In the genomic region with DNA sequence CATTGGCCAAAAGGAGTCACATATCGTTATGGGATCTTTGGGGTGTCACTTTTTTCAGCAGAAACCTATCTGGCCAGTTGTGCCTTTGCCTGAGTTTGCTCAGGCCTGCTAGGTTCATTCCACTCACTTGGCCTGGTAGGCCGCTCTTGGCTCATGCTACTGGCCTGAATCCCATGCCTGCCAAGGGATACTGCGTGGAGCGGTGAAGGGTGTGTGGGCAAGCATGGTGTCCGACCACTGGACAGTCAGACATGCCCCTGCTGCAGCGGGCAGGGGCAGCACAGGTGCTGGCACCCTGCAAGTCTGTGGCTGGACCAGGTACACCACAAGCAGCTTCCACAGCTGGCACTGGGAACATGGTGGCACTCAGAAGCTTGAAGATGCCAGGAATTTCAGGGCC, we compare ENCODE assay signal across 15 cellular contexts. TPM values are rescaled to one million over a fixed set of nuclear protein-coding genes. Genes with fewer than 3 reads are reported as not detected.
DNase-seq lines count a peak whose midpoint lies in the region; ATAC-seq, FAIRE-seq and TF ChIP-seq lines count a peak whose summit lies in the region.
"Had no signal": no experiment of that assay in that cellular context is flagged by ENCODE, and none has a peak within 500 bp of the region (broad histone marks: within the 10 kb centered on the region; RNA-seq: fewer than 3 reads in every experiment).

No MANE protein-coding gene starts in this region.

- no peaks in the 10 kb centered on the region for H3K4me1 Mint-ChIP-seq in stimulated activated effector memory CD8-positive, alpha-beta T cell treated with anti-CD3 and anti-CD28 coated beads, Interleukin-12 subunit alpha, Interleukin-12 subunit beta, amount 100 ng/mL, for 72 hours
- no peaks in the 10 kb centered on the region for H3K4me1 Mint-ChIP-seq in immature natural killer cell
- H3K4me1 Mint-ChIP-seq in activated naive CD4-positive, alpha-beta T cell treated with anti-CD3 and anti-CD28 coated beads, Interleukin-2, amount 10 ng/mL, durations not matched to agents 7 days and 5 days = no peaks in the 10 kb centered on the region

- H3K4ac ChIP-seq in H1 (replicated peaks; ENCODE audit: insufficient read length, low read depth, low read length) = no peak overlapping the region

- H4K20me1 ChIP-seq in H1 (replicated peaks in 1 of 2; ENCODE audit: control insufficient read depth in 1 of 2, insufficient read depth in 2 of 2, low read length in 2 of 2) = no peaks in the 10 kb centered on the region
- H4K20me1 ChIP-seq: BLaER1 treated with 17β-estradiol and CSF1 and Interleukin-3, amounts not matched to agents 10 nM and 100 nM had no signal

- H2BK20ac ChIP-seq in H1 (ENCODE audit: low read length) = no peak overlapping the region

- H3K4me2 ChIP-seq in H1 (ENCODE audit: insufficient read depth in 1 of 2, low read depth in 2 of 2, low read length in 2 of 2) = no peak overlapping the region
- H3K4me2 ChIP-seq: BLaER1 treated with 17β-estradiol and CSF1 and Interleukin-3, amounts not matched to agents 10 nM and 100 nM had no signal

- H4K91ac ChIP-seq in H1 (replicated peaks; ENCODE audit: insufficient read length, low read length) = no peak overlapping the region

- H3K27ac ChIP-seq in H1 (ENCODE audit: low read depth, low read length) (no peak overlapping the region), heart left ventricle (peak overlapping the region in 11 of 12 donors; percentile 21 to 97 (median 69)), right atrium auricular region (peak overlapping the region; percentile 39 to 83)
- H3K27ac ChIP-seq: BLaER1 treated with 17β-estradiol and CSF1 and Interleukin-3, amounts not matched to agents 10 nM and 100 nM; GM23248 had no signal

- H3K79me2 ChIP-seq in H1 (ENCODE audit: control insufficient read depth in 1 of 2, insufficient read depth in 2 of 2, low read length in 2 of 2) = no peaks in the 10 kb centered on the region

- no peak overlapping the region for H2BK15ac ChIP-seq in H1 (ENCODE audit: low read length)

- TF ChIP-seq POLR2A in H1 (IDR thresholded peaks at IDR 0.05; ENCODE audit: control extremely low read depth in 1 of 2, low read depth in 2 of 2, low read length in 2 of 2) (no peak), heart left ventricle (IDR thresholded peaks at IDR 0.05) (no peak)

- no peak for DNase-seq in H1 (ENCODE audit: low read depth in 1 of 2, low spot score in 2 of 2)
- DNase-seq in heart left ventricle = peak in 2 of 5 donors; percentile 61 to 63
- no peak for DNase-seq in right atrium auricular region (ENCODE audit: low spot score)
- DNase-seq in stimulated activated effector memory CD8-positive, alpha-beta T cell treated with anti-CD3 and anti-CD28 coated beads, Interleukin-12 subunit alpha, Interleukin-12 subunit beta, amount 100 ng/mL, for 72 hours (ENCODE audit: low spot score in 2 of 2) = no peak
- DNase-seq in immature natural killer cell = no peak
- DNase-seq in activated naive CD4-positive, alpha-beta T cell treated with anti-CD3 and anti-CD28 coated beads, Interleukin-2, amount 10 ng/mL, durations not matched to agents 7 days and 5 days = no peak
- no peak for DNase-seq in middle frontal gyrus (ENCODE audit: extremely low spot score, low spot score)
- DNase-seq: ACHN; CD4-positive, CD25-positive, alpha-beta regulatory T cell; DMS53; GF-D8; GM23248; H7 had no signal

- no peak overlapping the region for H3K4me3 Mint-ChIP-seq in stimulated activated effector memory CD8-positive, alpha-beta T cell treated with anti-CD3 and anti-CD28 coated beads, Interleukin-12 subunit alpha, Interleukin-12 subunit beta, amount 100 ng/mL, for 72 hours
- H3K4me3 Mint-ChIP-seq in immature natural killer cell = no peak overlapping the region
- H3K4me3 Mint-ChIP-seq in activated naive CD4-positive, alpha-beta T cell treated with anti-CD3 and anti-CD28 coated beads, Interleukin-2, amount 10 ng/mL, durations not matched to agents 7 days and 5 days = no peak overlapping the region
- H3K4me3 Mint-ChIP-seq: CD4-positive, CD25-positive, alpha-beta regulatory T cell had no signal

- POLR2A ChIA-PET in H1 (lab: Charles Lee; ENCODE audit: partially characterized antibody) = interaction anchor here (0.6 to 1.4 kb wide), 2 partner anchors 20 to 52 kb away, joined by 3 read pairs; no protein-coding TSS in a partner anchor

- H2AFZ ChIP-seq in H1 (ENCODE audit: low read length) = no peak overlapping the region
- H2AFZ ChIP-seq: GM23248 had no signal

- no peak overlapping the region for H3K23ac ChIP-seq in H1 (ENCODE audit: insufficient read length)

- FAIRE-seq in H1 (lab: Jason Lieb, UNC) = no peak
- FAIRE-seq: GM19239 had no signal

- no peak overlapping the region for H3K9ac ChIP-seq in H1 (replicated peaks in 1 of 4; ENCODE audit: extremely low read depth in 1 of 4, low read depth in 3 of 4, low read length in 3 of 4)
- H3K9ac ChIP-seq: BLaER1 treated with 17β-estradiol and CSF1 and Interleukin-3, amounts not matched to agents 10 nM and 100 nM; GM23248 had no signal

- no peak overlapping the region for H2BK12ac ChIP-seq in H1 (ENCODE audit: low read depth, low read length)

- H3K27me3 Mint-ChIP-seq in immature natural killer cell (ENCODE audit: low read depth in 3 of 3) = peaks cover 0 to 2% (median 0%) of the 10 kb centered on the region in 3 donors
- no peaks in the 10 kb centered on the region for H3K27me3 Mint-ChIP-seq in activated naive CD4-positive, alpha-beta T cell treated with anti-CD3 and anti-CD28 coated beads, Interleukin-2, amount 10 ng/mL, durations not matched to agents 7 days and 5 days
- H3K27me3 Mint-ChIP-seq: CD4-positive, CD25-positive, alpha-beta regulatory T cell had no signal

- no peak overlapping the region for H3K27ac Mint-ChIP-seq in stimulated activated effector memory CD8-positive, alpha-beta T cell treated with anti-CD3 and anti-CD28 coated beads, Interleukin-12 subunit alpha, Interleukin-12 subunit beta, amount 100 ng/mL, for 72 hours
- no peak overlapping the region for H3K27ac Mint-ChIP-seq in immature natural killer cell
- H3K27ac Mint-ChIP-seq in activated naive CD4-positive, alpha-beta T cell treated with anti-CD3 and anti-CD28 coated beads, Interleukin-2, amount 10 ng/mL, durations not matched to agents 7 days and 5 days = no peak overlapping the region
- H3K27ac Mint-ChIP-seq: CD4-positive, CD25-positive, alpha-beta regulatory T cell had no signal

- no peaks in the 10 kb centered on the region; a peak in 1 of 7 replicates for H3K4me1 ChIP-seq in H1 (replicated peaks in 1 of 4; ENCODE audit: control insufficient read depth in 3 of 4, insufficient read depth in 4 of 4, low read length in 3 of 4)
- peaks cover 0 to 43% (median 8%) of the 10 kb centered on the region in 12 donors for H3K4me1 ChIP-seq in heart left ventricle
- peaks cover 0 to 35% of the 10 kb centered on the region in 2 donors for H3K4me1 ChIP-seq in right atrium auricular region
- H3K4me1 ChIP-seq: BLaER1 treated with 17β-estradiol and CSF1 and Interleukin-3, amounts not matched to agents 10 nM and 100 nM had no signal

- H2BK5ac ChIP-seq in H1 (ENCODE audit: low read depth, low read length) = 0 out of 2 replicates have a peak overlapping the region, but pooled peaks have one; percentile 17

- H3K14ac ChIP-seq in H1 (ENCODE audit: insufficient read length) = no peak overlapping the region

- H3K4me3 ChIP-seq in H1 (ENCODE audit: extremely low read depth in 1 of 4, insufficient read depth in 2 of 4, low read depth in 3 of 4, low read length in 4 of 4) = no peak overlapping the region
- no peak overlapping the region for H3K4me3 ChIP-seq in heart left ventricle
- H3K4me3 ChIP-seq in right atrium auricular region = no peak overlapping the region
- H3K4me3 ChIP-seq: BLaER1 treated with 17β-estradiol and CSF1 and Interleukin-3, amounts not matched to agents 10 nM and 100 nM; GM23248 had no signal

- H4K8ac ChIP-seq in H1 (ENCODE audit: extremely low read depth, insufficient read depth, low read length) = no peak overlapping the region

- H3K18ac ChIP-seq in H1 (ENCODE audit: extremely low read depth, low read length) = no peak overlapping the region

- H2AK5ac ChIP-seq in H1 (ENCODE audit: low read depth, low read length) = no peak overlapping the region

- no peak overlapping the region for H4K5ac ChIP-seq in H1 (ENCODE audit: insufficient read length, low read depth, low read length)

- no peaks in the 10 kb centered on the region for H3K79me1 ChIP-seq in H1 (ENCODE audit: low read depth, low read length)

- H3K36me3 ChIP-seq in H1 (ENCODE audit: control insufficient read depth in 2 of 4, insufficient read depth in 4 of 4, low read length in 3 of 4) (no peaks in the 10 kb centered on the region), heart left ventricle (no peaks in the 10 kb centered on the region), right atrium auricular region (no peaks in the 10 kb centered on the region)
- H3K36me3 ChIP-seq: BLaER1 treated with 17β-estradiol and CSF1 and Interleukin-3, amounts not matched to agents 10 nM and 100 nM had no signal

- intact Hi-C loops in heart left ventricle (cut with DNase I) = loop anchor here in 5 of 10 donors (5.0 to 10.0 kb wide), 2 partner anchors 42 to 49 kb away; no protein-coding TSS in a partner anchor

- no peaks in the 10 kb centered on the region for H3K36me3 Mint-ChIP-seq in stimulated activated effector memory CD8-positive, alpha-beta T cell treated with anti-CD3 and anti-CD28 coated beads, Interleukin-12 subunit alpha, Interleukin-12 subunit beta, amount 100 ng/mL, for 72 hours
- no peaks in the 10 kb centered on the region for H3K36me3 Mint-ChIP-seq in immature natural killer cell
- no peaks in the 10 kb centered on the region for H3K36me3 Mint-ChIP-seq in activated naive CD4-positive, alpha-beta T cell treated with anti-CD3 and anti-CD28 coated beads, Interleukin-2, amount 10 ng/mL, durations not matched to agents 7 days and 5 days

- H3K9me3 ChIP-seq in H1 (ENCODE audit: insufficient read depth in 2 of 2, low read depth in 1 of 2, low read length in 1 of 2) (no peaks in the 10 kb centered on the region), heart left ventricle (no peaks in the 10 kb centered on the region), right atrium auricular region (no peaks in the 10 kb centered on the region)
- H3K9me3 ChIP-seq: BLaER1 treated with 17β-estradiol and CSF1 and Interleukin-3, amounts not matched to agents 10 nM and 100 nM had no signal

- peak in 3 of 4 donors; percentile 32 to 57 (median 53) for ATAC-seq in heart left ventricle
- peak; percentile 34 for ATAC-seq in stimulated activated effector memory CD8-positive, alpha-beta T cell treated with anti-CD3 and anti-CD28 coated beads, Interleukin-12 subunit alpha, Interleukin-12 subunit beta, amount 100 ng/mL, for 72 hours

- TF ChIP-seq EP300 in H1 (IDR thresholded peaks at IDR 0.05; ENCODE audit: borderline replicate concordance in 1 of 2, low read depth in 2 of 2, low read length in 2 of 2) = no peak

- TF ChIP-seq CTCF in H1 (IDR thresholded peaks at IDR 0.05; ENCODE audit: control extremely low read depth in 1 of 3, insufficient read depth in 1 of 3, low read depth in 1 of 3, low read length in 3 of 3) = no peak
- no peak for TF ChIP-seq CTCF in heart left ventricle (IDR thresholded peaks at IDR 0.05)
- no peak for TF ChIP-seq CTCF in right atrium auricular region (IDR thresholded peaks at IDR 0.05)

- H3K23me2 ChIP-seq in H1 (ENCODE audit: low read depth, low read length) = no peaks in the 10 kb centered on the region

- 95% methylated on average over 6 of the region's 6 CpGs; no CpG with 5 or more reads in 1 of the 2 experiments for WGBS in H1 (ENCODE audit: extremely low coverage in 1 of 2, insufficient coverage in 1 of 2, insufficient read length in 1 of 2, insufficient replicate concordance in 2 of 2, low coverage in 1 of 2, low lambda C conversion rate in 2 of 2, missing lambda C conversion rate in 1 of 2), 2 experiments
- 59 to 77% (median 66%) methylated on average over 4 to 6 of the region's 6 CpGs for WGBS in heart left ventricle, 4 donors

- H3K56ac ChIP-seq in H1 (replicated peaks; ENCODE audit: insufficient read length, low read depth, low read length) = no peak overlapping the region

- CTCF ChIA-PET in H1 (lab: Charles Lee; ENCODE audit: partially characterized antibody) = interaction anchor here (0.6 to 1.5 kb wide), 4 partner anchors 15 to 221 kb away, joined by 3 read pairs; no protein-coding TSS in a partner anchor
- CTCF ChIA-PET in activated naive CD4-positive, alpha-beta T cell treated with anti-CD3 and anti-CD28 coated beads, Interleukin-2, amount 10 ng/mL, durations not matched to agents 7 days and 5 days (lab: Charles Lee) = no interaction called here

- no peak overlapping the region for H2BK120ac ChIP-seq in H1 (replicated peaks; ENCODE audit: low read depth, low read length)

- no peaks in the 10 kb centered on the region for H3K9me3 Mint-ChIP-seq in stimulated activated effector memory CD8-positive, alpha-beta T cell treated with anti-CD3 and anti-CD28 coated beads, Interleukin-12 subunit alpha, Interleukin-12 subunit beta, amount 100 ng/mL, for 72 hours
- no peaks in the 10 kb centered on the region for H3K9me3 Mint-ChIP-seq in immature natural killer cell
- no peaks in the 10 kb centered on the region for H3K9me3 Mint-ChIP-seq in activated naive CD4-positive, alpha-beta T cell treated with anti-CD3 and anti-CD28 coated beads, Interleukin-2, amount 10 ng/mL, durations not matched to agents 7 days and 5 days
- H3K9me3 Mint-ChIP-seq: CD4-positive, CD25-positive, alpha-beta regulatory T cell had no signal

- H3K27me3 ChIP-seq in H1 (replicated peaks in 1 of 4; ENCODE audit: control insufficient read depth in 3 of 4, extremely low read depth in 1 of 4, insufficient read depth in 3 of 4, low read length in 3 of 4) (no peaks in the 10 kb centered on the region), heart left ventricle (no peaks in the 10 kb centered on the region), right atrium auricular region (no peaks in the 10 kb centered on the region)
- H3K27me3 ChIP-seq: BLaER1 treated with 17β-estradiol and CSF1 and Interleukin-3, amounts not matched to agents 10 nM and 100 nM had no signal

- TF ChIP-seq RAD21 in H1 (IDR thresholded peaks at IDR 0.05 in 1 of 2, conservative IDR thresholded peaks at IDR 0.05 in 1 of 2; ENCODE audit: low read depth in 2 of 2, low read length in 2 of 2) = no peak

RNA-seq across cellular contexts. Expression of a gene that starts 11.3 kb away (rescaled TPM):
- 10.7 and 12.0 TPM in 2 replicates for total RNA-seq in H1 (2021; fragmentation: NEBNext Ultra II Directional; extraction: Animal tissue kit (Norgen Biotek cat#: 25700))
- polyA plus RNA-seq in H1 (2011; rRNA removed) (4.2 and 4.3 TPM in 2 replicates), heart left ventricle (10 to 100 TPM; 72.8 to 88.5 TPM), immature natural killer cell (10 to 100 TPM; 25.5 to 57.1 (median 55.5) TPM)
- 5.5 TPM for polyA plus RNA-seq in H1 (2011; cell fraction: cytosol; rRNA removed)
- polyA plus RNA-seq in H1 (2011; cell fraction: nucleus; rRNA removed) = 8.9 TPM
- 4.9 to 8.0 TPM (median 6.2 TPM) in 4 replicates for polyA plus RNA-seq in H1 (2012, experiment 1 of 2)
- polyA plus RNA-seq in H1 (2012, experiment 2 of 2) = 0.49 TPM
- 5.5 TPM for polyA plus RNA-seq in H1 (2013, experiment 1 of 2)
- polyA plus RNA-seq in H1 (2013, experiment 2 of 2) = 4.8 TPM
- 12.8 and 29.7 TPM in 2 replicates for polyA minus RNA-seq in H1 (2011; rRNA and poly(A)+ RNA removed)
- polyA minus RNA-seq in H1 (2011; cell fraction: cytosol; rRNA and poly(A)+ RNA removed) = 9.1 TPM
- 19.3 TPM for polyA minus RNA-seq in H1 (2011; cell fraction: nucleus; rRNA and poly(A)+ RNA removed)
- total RNA-seq in heart left ventricle (100 to 1,000 TPM; 140 to 332 (median 245) TPM), right atrium auricular region (100 to 1,000 TPM in 1 of 2 donors, 10 to 100 TPM in 1; 45.2 to 168 TPM)
